ENCODE assay signal across 14 cellular contexts in the genomic region with DNA sequence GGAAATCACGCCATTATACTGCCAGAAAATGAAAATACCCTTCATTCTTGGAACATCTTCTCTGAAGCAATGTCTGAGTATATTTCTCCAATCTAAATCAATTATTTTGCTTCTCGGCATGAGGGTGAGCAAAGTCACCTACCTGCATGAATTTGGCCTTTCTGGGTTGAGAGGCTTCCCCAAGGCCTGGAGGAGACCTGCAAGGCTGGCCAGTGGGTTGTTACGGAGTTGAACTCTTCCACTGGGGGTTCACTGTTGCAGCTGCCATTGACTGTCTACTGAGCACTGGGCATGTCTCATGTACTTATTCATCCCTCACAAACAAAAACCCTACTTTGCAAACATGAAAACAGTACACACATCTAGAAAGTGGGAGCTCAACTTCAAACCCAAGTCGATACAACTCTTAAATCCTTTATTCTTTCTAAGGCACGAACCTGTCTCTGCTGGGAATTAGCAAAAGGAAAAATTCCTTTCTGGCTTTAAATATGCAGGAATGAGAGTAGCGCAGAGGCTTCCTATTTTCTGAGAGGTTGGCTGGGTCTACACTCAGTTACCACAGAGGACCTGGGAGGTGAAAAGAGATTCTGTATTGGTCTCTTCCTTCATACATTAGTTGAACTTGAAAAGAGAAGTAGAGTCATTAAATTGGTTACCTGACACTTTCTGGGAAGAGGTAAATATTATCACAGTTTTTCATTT.
DNase-seq lines count a peak whose midpoint lies in the region; ATAC-seq and TF ChIP-seq lines count a peak whose summit lies in the region.
"Had no signal": no experiment of that assay in that cellular context is flagged by ENCODE, and none has a peak within 500 bp of the region (broad histone marks: within the 10 kb centered on the region; RNA-seq: fewer than 3 reads in every experiment).

No MANE protein-coding gene starts in this region.

- peaks cover 20% of the 10 kb centered on the region for H3K4me1 Mint-ChIP-seq in nephron progenitor cell

- no peaks in the 10 kb centered on the region for H3K27me3 ChIP-seq in H7 (ENCODE audit: control insufficient read depth, insufficient read depth, low read length)
- no peaks in the 10 kb centered on the region for H3K27me3 ChIP-seq in psoas muscle (ENCODE audit: insufficient read depth in 3 of 3, low read length in 2 of 3)
- H3K27me3 ChIP-seq in left ventricle myocardium inferior (ENCODE audit: low read depth): no peaks in the 10 kb centered on the region
- H3K27me3 ChIP-seq: BLaER1 treated with 17β-estradiol and CSF1 and Interleukin-3, amounts not matched to agents 10 nM and 100 nM had no signal

- H3K4me1 ChIP-seq in psoas muscle (peaks cover 5% of the 10 kb centered on the region), left ventricle myocardium inferior (no peaks in the 10 kb centered on the region)

- ATAC-seq in psoas muscle: no peak
- ATAC-seq: GM12878, HCT116, HepG2 had no signal

- no peaks in the 10 kb centered on the region for H3K9me3 Mint-ChIP-seq in nephron progenitor cell
- H3K9me3 Mint-ChIP-seq: CD4-positive, CD25-positive, alpha-beta regulatory T cell had no signal

- intact Hi-C loops in psoas muscle (cut with DNase I) (no loop called here), left ventricle myocardium inferior (cut with micrococcal nuclease) (no loop called here)

- H3K36me3 ChIP-seq in H7 (replicated peaks; ENCODE audit: control insufficient read depth, insufficient read depth, low read length): no peaks in the 10 kb centered on the region
- H3K36me3 ChIP-seq in psoas muscle (ENCODE audit: insufficient read depth in 1 of 2, low read depth in 1 of 2): no peaks in the 10 kb centered on the region
- H3K36me3 ChIP-seq in left ventricle myocardium inferior: no peaks in the 10 kb centered on the region
- H3K36me3 ChIP-seq: BLaER1 treated with 17β-estradiol and CSF1 and Interleukin-3, amounts not matched to agents 10 nM and 100 nM had no signal

- no peak overlapping the region for H3K27ac Mint-ChIP-seq in nephron progenitor cell
- H3K27ac Mint-ChIP-seq: CD4-positive, CD25-positive, alpha-beta regulatory T cell had no signal

- no peaks in the 10 kb centered on the region for H3K27me3 Mint-ChIP-seq in nephron progenitor cell (ENCODE audit: low read depth, poor library complexity)
- H3K27me3 Mint-ChIP-seq: CD4-positive, CD25-positive, alpha-beta regulatory T cell had no signal

- no peaks in the 10 kb centered on the region for H3K36me3 Mint-ChIP-seq in nephron progenitor cell (ENCODE audit: low read depth)

- no peaks in the 10 kb centered on the region for H3K9me3 ChIP-seq in psoas muscle
- H3K9me3 ChIP-seq in left ventricle myocardium inferior (replicated peaks): no peaks in the 10 kb centered on the region

- H3K27ac ChIP-seq in psoas muscle (peak overlapping the region; percentile 10), left ventricle myocardium inferior (replicated peaks) (no peak overlapping the region)
- H3K27ac ChIP-seq: BLaER1 treated with 17β-estradiol and CSF1 and Interleukin-3, amounts not matched to agents 10 nM and 100 nM had no signal

- no peak overlapping the region for H3K4me3 Mint-ChIP-seq in nephron progenitor cell
- H3K4me3 Mint-ChIP-seq: CD4-positive, CD25-positive, alpha-beta regulatory T cell had no signal

- TF ChIP-seq CTCF in psoas muscle (IDR thresholded peaks at IDR 0.05): no peak
- TF ChIP-seq CTCF in nephron progenitor cell (IDR thresholded peaks at IDR 0.05): no peak
- no peak for TF ChIP-seq CTCF in left ventricle myocardium inferior (IDR thresholded peaks at IDR 0.05; ENCODE audit: borderline replicate concordance)

- H3K4me3 ChIP-seq in H7 (ENCODE audit: insufficient read depth, low read depth, low read length) (no peak overlapping the region), psoas muscle (no peak overlapping the region), left ventricle myocardium inferior (no peak overlapping the region)
- H3K4me3 ChIP-seq: BLaER1 treated with 17β-estradiol and CSF1 and Interleukin-3, amounts not matched to agents 10 nM and 100 nM; GM12878 had no signal

- DNase-seq in H7: peak; percentile 11
- DNase-seq in astrocyte of the hippocampus (ENCODE audit: low read depth, low spot score): peak; percentile 42
- DNase-seq in iPS DF 19.7 (ENCODE audit: low read depth, low spot score): peak; percentile 28
- no peak for DNase-seq in psoas muscle
- no peak for DNase-seq in nephron progenitor cell
- no peak for DNase-seq in left ventricle myocardium inferior
- no peak for DNase-seq in NCI-H146 treated with DMSO at 0.1 percent for 48 hours (lab: John Stamatoyannopoulos, UW; ENCODE audit: unreplicated experiment)
- DNase-seq: ACHN; CD4-positive, CD25-positive, alpha-beta regulatory T cell; GOT3 had no signal

- WGBS in psoas muscle, 3 donors: 83 to 85% (median 84%) methylated on average over 6 of the region's 6 CpGs

Comparison
In these comparisons a context has a peak if more than half of its experiments do, and no peak if none do; other contexts are left out.
1. DNase-seq: peak in H7 (single experiment), astrocyte of the hippocampus (single experiment) and iPS DF 19.7 (single experiment); none in psoas muscle (0 of 2), nephron progenitor cell (single experiment), left ventricle myocardium inferior (single experiment) and NCI-H146 treated with DMSO at 0.1 percent for 48 hours (single experiment).